Comparison of ENCODE assay signal across 1 cellular context in genomic region chr1:22487781-22488180, GRCh38.
TF ChIP-seq lines count a peak whose summit lies in the region.

No MANE protein-coding gene starts in this region.

TF ChIP-seq in endothelial cell of umbilical vein, 7 proteins besides CTCF, POLR2A, EP300 and RAD21 (continued from another document):
- TF ChIP-seq EZH2 (IDR thresholded peaks at IDR 0.05; ENCODE audit: borderline replicate concordance, low read depth, low read length, severe bottlenecking): no peak
- TF ChIP-seq GATA2 (IDR thresholded peaks at IDR 0.05; ENCODE audit: insufficient read depth, insufficient read length, low read depth, low read length): no peak
- TF ChIP-seq, protein P1, sequence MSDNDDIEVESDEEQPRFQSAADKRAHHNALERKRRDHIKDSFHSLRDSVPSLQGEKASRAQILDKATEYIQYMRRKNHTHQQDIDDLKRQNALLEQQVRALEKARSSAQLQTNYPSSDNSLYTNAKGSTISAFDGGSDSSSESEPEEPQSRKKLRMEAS (IDR thresholded peaks at IDR 0.05; ENCODE audit: insufficient read depth, insufficient read length): no peak
